Comparison of ENCODE assay signal across 8 cellular contexts in the genomic region with DNA sequence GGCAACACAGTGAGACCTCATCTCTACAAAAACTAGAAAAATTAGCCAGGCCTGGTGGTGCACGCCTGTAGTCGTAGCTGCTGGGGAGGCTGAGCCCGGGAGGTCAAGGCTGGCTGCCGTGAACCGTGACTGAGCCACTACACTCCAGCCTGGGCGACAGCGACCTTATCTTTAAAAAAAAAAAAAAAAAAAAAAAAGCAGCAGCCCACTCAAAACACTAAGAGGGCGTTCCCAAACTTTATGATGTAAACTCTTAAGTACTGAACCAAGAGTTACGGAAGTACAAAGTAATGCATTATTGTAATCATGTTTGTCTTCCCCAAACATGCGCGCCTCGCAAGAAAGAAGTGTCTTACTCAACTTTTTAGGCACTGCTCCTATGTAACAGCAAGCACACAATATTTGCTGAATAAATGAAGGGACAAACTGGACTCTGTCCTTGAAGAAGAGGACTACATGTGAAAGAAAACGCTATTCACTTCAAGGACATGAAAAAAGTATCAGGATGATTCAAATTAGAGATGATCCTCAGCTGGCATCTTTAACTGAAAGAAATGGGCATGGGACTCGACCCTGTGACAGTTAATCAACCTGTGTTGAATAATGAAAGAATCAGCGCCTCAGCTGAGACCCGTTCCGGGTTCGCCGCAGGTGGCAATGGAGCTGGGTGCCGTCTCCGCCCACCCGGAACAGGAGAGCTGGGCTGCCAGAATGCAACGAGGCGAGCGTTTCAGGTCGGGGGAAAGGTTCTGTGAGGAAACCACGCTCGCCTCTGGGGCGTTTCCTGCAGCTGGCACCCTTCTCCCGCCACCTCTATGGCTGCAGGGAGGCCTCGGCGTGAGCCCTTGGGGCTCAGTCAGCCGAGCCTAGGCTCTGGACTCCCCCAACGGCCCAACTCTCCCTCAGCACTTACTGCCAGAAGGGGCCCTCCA.
DNase-seq lines count a peak whose midpoint lies in the region; ATAC-seq and TF ChIP-seq lines count a peak whose summit lies in the region.

No MANE protein-coding gene starts in this region.

- H3K9me3 Mint-ChIP-seq in nephron progenitor cell = no peaks in the 10 kb centered on the region
- H3K9me3 Mint-ChIP-seq in stimulated activated naive CD8-positive, alpha-beta T cell treated with anti-CD3 and anti-CD28 coated beads, Interleukin-15, amount 100 ng/mL, for 72 hours = no peaks in the 10 kb centered on the region

- H3K36me3 Mint-ChIP-seq in nephron progenitor cell (ENCODE audit: low read depth) = peaks cover 24% of the 10 kb centered on the region

- peak overlapping the region; percentile 93 for H3K4me3 ChIP-seq in fibroblast of mammary gland (ENCODE audit: control insufficient read depth, low read depth, low read length)

- H3K27me3 Mint-ChIP-seq in nephron progenitor cell (ENCODE audit: low read depth, poor library complexity) = peaks cover 4% of the 10 kb centered on the region
- H3K27me3 Mint-ChIP-seq in stimulated activated naive CD8-positive, alpha-beta T cell treated with anti-CD3 and anti-CD28 coated beads, Interleukin-15, amount 100 ng/mL, for 72 hours = no peaks in the 10 kb centered on the region

- peak; percentile 76 for DNase-seq in OCI-M1 (lab: John Stamatoyannopoulos, UW)
- peak; percentile 85 to 87 for DNase-seq in activated T-cell treated with anti-CD3 and anti-CD28 coated beads, Interleukin-2, amount 50 U/mL, for 48 hours
- peak; percentile 61 for DNase-seq in fibroblast of mammary gland (ENCODE audit: low read depth)
- DNase-seq in nephron progenitor cell = peak; percentile 71
- DNase-seq in stimulated activated naive CD8-positive, alpha-beta T cell treated with anti-CD3 and anti-CD28 coated beads, Interleukin-15, amount 100 ng/mL, for 72 hours = peak; percentile 87 to 91

- H3K27ac ChIP-seq in C4-2B = peak overlapping the region; percentile 98

- TF ChIP-seq CTCF in C4-2B (conservative IDR thresholded peaks at IDR 0.05) (no peak), fibroblast of mammary gland (conservative IDR thresholded peaks at IDR 0.05; ENCODE audit: control insufficient read depth, insufficient read depth, low read depth, low read length) (no peak), nephron progenitor cell (IDR thresholded peaks at IDR 0.05) (no peak)

- H3K4me1 Mint-ChIP-seq in nephron progenitor cell = peaks cover 16% of the 10 kb centered on the region
- peaks cover 59% of the 10 kb centered on the region for H3K4me1 Mint-ChIP-seq in stimulated activated naive CD8-positive, alpha-beta T cell treated with anti-CD3 and anti-CD28 coated beads, Interleukin-15, amount 100 ng/mL, for 72 hours

- ATAC-seq in GM19438 (IDR thresholded peaks at IDR 0.05; ENCODE audit: low read depth, unreplicated experiment) (peak; percentile 48), HG03565 (IDR thresholded peaks at IDR 0.05; ENCODE audit: unreplicated experiment) (peak; percentile 34)
- peak; percentile 81 for ATAC-seq in stimulated activated naive CD8-positive, alpha-beta T cell treated with anti-CD3 and anti-CD28 coated beads, Interleukin-15, amount 100 ng/mL, for 72 hours

- peak overlapping the region; percentile 90 for H3K27ac Mint-ChIP-seq in nephron progenitor cell
- peak overlapping the region; percentile 97 to 99 for H3K27ac Mint-ChIP-seq in stimulated activated naive CD8-positive, alpha-beta T cell treated with anti-CD3 and anti-CD28 coated beads, Interleukin-15, amount 100 ng/mL, for 72 hours

- peak overlapping the region; percentile 97 for H3K4me3 Mint-ChIP-seq in nephron progenitor cell
- H3K4me3 Mint-ChIP-seq in stimulated activated naive CD8-positive, alpha-beta T cell treated with anti-CD3 and anti-CD28 coated beads, Interleukin-15, amount 100 ng/mL, for 72 hours = peak overlapping the region; percentile 85 to 95

Comparison
In these comparisons a context has a peak if more than half of its experiments do, and no peak if none do; other contexts are left out.
1. Peak in every context shown above with its lines: DNase-seq, ATAC-seq, H3K4me3 ChIP-seq and H3K27ac ChIP-seq.